ENCODE assay signal across 8 cellular contexts in genomic region chr11:15629690-15630321, GRCh38.
DNase-seq lines count a peak whose midpoint lies in the region; ATAC-seq and TF ChIP-seq lines count a peak whose summit lies in the region.

No MANE protein-coding gene starts in this region.

- no peak overlapping the region for H3K27ac ChIP-seq in C4-2B
- H3K27ac ChIP-seq in RWPE2 (ENCODE audit: poor library complexity, severe bottlenecking), result no peak overlapping the region
- no peak overlapping the region for H3K27ac ChIP-seq in iPS DF 6.9 (ENCODE audit: low read length)

- ATAC-seq in GM19324 (IDR thresholded peaks at IDR 0.05; ENCODE audit: low FRiP score, unreplicated experiment) (peak; percentile 52), RWPE2 (ENCODE audit: low read depth) (0 out of 3 replicates have a peak, but pooled peaks have one; percentile 23), GM18858 (IDR thresholded peaks at IDR 0.05; ENCODE audit: unreplicated experiment) (no peak)

- TF ChIP-seq CTCF in C4-2B (conservative IDR thresholded peaks at IDR 0.05) (peak; percentile 50), RWPE2 (IDR thresholded peaks at IDR 0.05; ENCODE audit: poor library complexity, severe bottlenecking) (peak; percentile 13)

- no peaks in the 10 kb centered on the region for H3K36me3 ChIP-seq in RWPE2 (ENCODE audit: low read depth)
- H3K36me3 ChIP-seq in iPS DF 6.9 (ENCODE audit: control insufficient read depth, insufficient read depth, low read length), result no peaks in the 10 kb centered on the region

- DNase-seq in RWPE2 (ENCODE audit: low spot score) (no peak), iPS DF 6.9 (ENCODE audit: low read depth, low spot score) (peak; percentile 45), 8988T (no peak), superior temporal gyrus (ENCODE audit: extremely low spot score) (no peak)
- DNase-seq in activated CD4-positive, CD25-positive, alpha-beta regulatory T cell (lab: John Stamatoyannopoulos, UW), result no peak

- no CpG with 5 or more reads among the region's 6 CpGs for WGBS in iPS DF 6.9 (ENCODE audit: insufficient coverage, insufficient read length)

- no peaks in the 10 kb centered on the region for H3K27me3 ChIP-seq in RWPE2 (ENCODE audit: insufficient read depth, poor library complexity, severe bottlenecking)
- H3K27me3 ChIP-seq in iPS DF 6.9 (ENCODE audit: control insufficient read depth, insufficient read depth, low read length), result no peaks in the 10 kb centered on the region

- H3K9me3 ChIP-seq in RWPE2 (ENCODE audit: severe bottlenecking) (no peaks in the 10 kb centered on the region), iPS DF 6.9 (ENCODE audit: control insufficient read depth, insufficient read depth, low read length) (no peaks in the 10 kb centered on the region)

- H3K4me3 ChIP-seq in RWPE2 (ENCODE audit: severe bottlenecking) (no peak overlapping the region), iPS DF 6.9 (ENCODE audit: low read length) (no peak overlapping the region)

- no peaks in the 10 kb centered on the region for H3K4me1 ChIP-seq in RWPE2 (ENCODE audit: insufficient read depth, poor library complexity, severe bottlenecking)
- peaks cover 1% of the 10 kb centered on the region; the same call in 1 of the 2 replicates for H3K4me1 ChIP-seq in iPS DF 6.9 (ENCODE audit: control insufficient read depth, insufficient read depth, low read length)
